8 cellular contexts compared by ENCODE assay signal in the genomic region with DNA sequence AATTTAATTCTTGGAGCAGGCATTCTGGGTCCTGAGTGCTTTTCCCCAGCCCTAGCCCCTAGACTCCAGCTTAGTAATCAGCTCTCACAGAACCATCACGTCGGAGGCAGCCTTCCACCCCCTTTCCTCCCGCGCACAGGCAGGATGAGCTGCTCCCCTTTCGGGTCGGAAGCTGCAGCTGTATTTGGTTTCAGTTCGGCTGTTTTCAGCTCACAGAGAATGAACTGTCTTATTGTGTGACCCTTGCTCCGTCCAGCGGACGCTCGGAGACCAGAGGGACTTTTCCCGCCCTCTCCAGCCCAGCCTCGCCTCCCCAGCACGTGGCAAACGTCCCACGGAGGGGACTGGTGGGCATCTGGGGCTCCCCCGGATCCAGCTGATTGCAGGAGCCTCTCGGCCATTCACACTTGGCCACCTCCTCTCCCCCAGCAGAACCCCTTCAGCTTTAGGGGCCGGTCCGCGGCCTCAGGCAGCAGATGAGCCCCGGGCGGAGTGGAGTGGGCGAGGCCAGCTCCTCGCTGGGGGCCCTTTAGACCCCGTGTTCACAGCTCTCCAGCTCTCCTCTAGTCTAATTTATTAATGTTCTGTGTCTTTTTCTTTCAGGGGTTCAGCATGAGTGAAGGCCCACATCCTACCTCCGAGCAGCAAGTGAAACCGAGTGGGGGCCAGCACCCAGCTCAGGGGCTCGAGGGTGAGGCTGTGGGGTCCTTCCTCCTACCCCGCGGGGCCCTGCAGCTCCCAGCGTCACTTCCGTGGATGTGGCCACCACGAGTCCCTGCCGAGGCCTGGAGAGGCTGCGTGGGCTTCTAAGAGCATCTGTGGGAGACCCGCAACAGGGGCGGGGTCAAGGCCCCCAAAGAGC. TPM values are rescaled to one million over a fixed set of nuclear protein-coding genes. Genes with fewer than 3 reads are reported as not detected.
DNase-seq lines count a peak whose midpoint lies in the region; ATAC-seq and TF ChIP-seq lines count a peak whose summit lies in the region.

No MANE protein-coding gene starts in this region.

- peaks cover 44% of the 10 kb centered on the region for H3K27me3 Mint-ChIP-seq in GM23338 (ENCODE audit: insufficient read depth, low read depth, poor library complexity)
- H3K27me3 Mint-ChIP-seq in activated naive CD8-positive, alpha-beta T cell treated with anti-CD3 and anti-CD28 coated beads, Interleukin-2, amount 50 U/mL, for 24 hours = peaks cover 38% of the 10 kb centered on the region

- no peaks in the 10 kb centered on the region for H3K9me2 ChIP-seq in GM23338 (ENCODE audit: insufficient read depth)

- H3K27ac ChIP-seq in A673 (ENCODE audit: low read depth, low read length, poor library complexity, severe bottlenecking) (no peak overlapping the region), GM23338 (ENCODE audit: low read depth) (no peak overlapping the region), urinary bladder (ENCODE audit: low read depth) (no peak overlapping the region), RWPE1 (no peak overlapping the region)

- H3F3A ChIP-seq in GM23338 (replicated peaks; ENCODE audit: low read depth) = no peaks in the 10 kb centered on the region

- ATAC-seq in GM23338 = no peak
- ATAC-seq in activated naive CD8-positive, alpha-beta T cell treated with anti-CD3 and anti-CD28 coated beads, Interleukin-2, amount 50 U/mL, for 24 hours = no peak
- ATAC-seq in GM21390 (IDR thresholded peaks at IDR 0.05; ENCODE audit: unreplicated experiment) = no peak

- CTCF ChIA-PET in A673 (lab: Charles Lee) = no interaction called here
- CTCF ChIA-PET in RWPE1 (lab: Yijun Ruan, JAX) = interaction anchor here (0.6 to 1.0 kb wide), 3 partner anchors 8 to 15 kb away, joined by 3 to 5 read pairs (median 3); no protein-coding TSS in a partner anchor

- BruUV-seq in A673 (replicated peaks; lab: Mats Ljungman, UMichigan) = no TSS peak

- WGBS in urinary bladder = 25% methylated on average over 38 of the region's 38 CpGs

- H3K4me3 ChIP-seq in A673 (ENCODE audit: low read depth, low read length, poor library complexity, severe bottlenecking) (peak overlapping the region; percentile 44), GM23338 (peak overlapping the region; percentile 51), mononuclear cell (ENCODE audit: low read length) (peak overlapping the region; percentile 5), urinary bladder (ENCODE audit: low read depth, low read length) (peak overlapping the region; percentile 22)

- no peaks in the 10 kb centered on the region for H3K79me2 ChIP-seq in GM23338 (replicated peaks; ENCODE audit: insufficient read depth)

- TF ChIP-seq CTCF in A673 (conservative IDR thresholded peaks at IDR 0.05; ENCODE audit: low read depth, low read length) (no peak), GM23338 (conservative IDR thresholded peaks at IDR 0.05; ENCODE audit: low read depth in 2 of 2) (no peak), RWPE1 (conservative IDR thresholded peaks at IDR 0.05; ENCODE audit: low read depth) (no peak)

- H3K4me1 ChIP-seq in A673 (ENCODE audit: insufficient read depth, low read length, poor library complexity, severe bottlenecking) (peaks cover 17% of the 10 kb centered on the region), GM23338 (ENCODE audit: insufficient read depth) (no peaks in the 10 kb centered on the region; the same call in 1 of the 2 replicates), mononuclear cell (ENCODE audit: insufficient read depth, low read length) (peaks cover 15% of the 10 kb centered on the region), urinary bladder (ENCODE audit: insufficient read depth) (peaks cover 4% of the 10 kb centered on the region)

- H4K20me1 ChIP-seq in GM23338 (replicated peaks; ENCODE audit: insufficient read depth) = no peaks in the 10 kb centered on the region

- POLR2A ChIA-PET in A673 (lab: Charles Lee; ENCODE audit: low non-redundant PET) = no interaction called here
- POLR2A ChIA-PET in RWPE1 (lab: Yijun Ruan, JAX; ENCODE audit: low non-redundant PET) = no interaction called here

- peak overlapping the region; percentile 50; the same call in 1 of the 3 replicates for H3K4me3 Mint-ChIP-seq in GM23338
- peak overlapping the region; percentile 42 for H3K4me3 Mint-ChIP-seq in activated naive CD8-positive, alpha-beta T cell treated with anti-CD3 and anti-CD28 coated beads, Interleukin-2, amount 50 U/mL, for 24 hours

- no peaks in the 10 kb centered on the region for H3K9me3 ChIP-seq in A673 (ENCODE audit: low read depth, low read length, poor library complexity, severe bottlenecking)
- H3K9me3 ChIP-seq in mononuclear cell (ENCODE audit: low read depth, low read length) = no peaks in the 10 kb centered on the region

- H3K36me3 ChIP-seq in A673 (ENCODE audit: insufficient read depth, low read length, poor library complexity, severe bottlenecking) = no peaks in the 10 kb centered on the region
- no peaks in the 10 kb centered on the region for H3K36me3 ChIP-seq in GM23338 (ENCODE audit: insufficient read depth)
- no peaks in the 10 kb centered on the region for H3K36me3 ChIP-seq in urinary bladder (ENCODE audit: insufficient read depth)

- intact Hi-C loops in A673 (cut with micrococcal nuclease; ENCODE audit: unreplicated experiment) = no loop called here

- peaks cover 5% of the 10 kb centered on the region for H3K4me1 Mint-ChIP-seq in GM23338
- H3K4me1 Mint-ChIP-seq in activated naive CD8-positive, alpha-beta T cell treated with anti-CD3 and anti-CD28 coated beads, Interleukin-2, amount 50 U/mL, for 24 hours = peaks cover 19% of the 10 kb centered on the region

- DNase-seq in A673 (ENCODE audit: low spot score) (no peak), GM23338 (ENCODE audit: low spot score) (no peak), RWPE1 (ENCODE audit: low spot score) (no peak), D341Med (ENCODE audit: low spot score) (no peak)
- DNase-seq in activated naive CD8-positive, alpha-beta T cell treated with anti-CD3 and anti-CD28 coated beads, Interleukin-2, amount 50 U/mL, for 24 hours = no peak

- H2AFZ ChIP-seq in GM23338 = peak overlapping the region; percentile 78; the same call in 1 of the 2 replicates

- no peak overlapping the region for H3K27ac Mint-ChIP-seq in GM23338
- H3K27ac Mint-ChIP-seq in activated naive CD8-positive, alpha-beta T cell treated with anti-CD3 and anti-CD28 coated beads, Interleukin-2, amount 50 U/mL, for 24 hours = no peak overlapping the region

- H3K27me3 ChIP-seq in A673 (replicated peaks; ENCODE audit: insufficient read depth, low read depth, low read length, poor library complexity) (peaks cover 4% of the 10 kb centered on the region), GM23338 (ENCODE audit: insufficient read depth) (peaks cover 58% of the 10 kb centered on the region), mononuclear cell (ENCODE audit: insufficient read depth, low read length) (peaks cover 40% of the 10 kb centered on the region)

- H3K9me3 Mint-ChIP-seq in GM23338 = peaks cover 12% of the 10 kb centered on the region; the same call in 2 of the 3 replicates
- no peaks in the 10 kb centered on the region for H3K9me3 Mint-ChIP-seq in activated naive CD8-positive, alpha-beta T cell treated with anti-CD3 and anti-CD28 coated beads, Interleukin-2, amount 50 U/mL, for 24 hours

- H3K36me3 Mint-ChIP-seq in GM23338 (ENCODE audit: low read depth) = peaks cover 4% of the 10 kb centered on the region; the same call in 2 of the 3 replicates
- H3K36me3 Mint-ChIP-seq in activated naive CD8-positive, alpha-beta T cell treated with anti-CD3 and anti-CD28 coated beads, Interleukin-2, amount 50 U/mL, for 24 hours (ENCODE audit: low read depth) = no peaks in the 10 kb centered on the region

- peak overlapping the region; percentile 77 for H3K4me2 ChIP-seq in GM23338

TF ChIP-seq in GM23338, 12 proteins besides CTCF, POLR2A, EP300 and RAD21 (continues in another document):
- no peak for TF ChIP-seq POLR2AphosphoS5 (IDR thresholded peaks at IDR 0.05; ENCODE audit: low read depth)
- no peak for TF ChIP-seq EZH2phosphoT487 (IDR thresholded peaks at IDR 0.05; ENCODE audit: unreplicated experiment)
- no peak for TF ChIP-seq EZH2 (IDR thresholded peaks at IDR 0.05; ENCODE audit: low read depth, unreplicated experiment)

RNA-seq across cellular contexts. Expression of a gene that starts 0.9 kb away (rescaled TPM):
- total RNA-seq in A673 (2021) = 0.52 and 0.58 TPM in 2 replicates
- total RNA-seq in GM23338 (2014; rRNA removed; shearing (Covaris generic)) = 0.49 and 0.82 TPM in 2 replicates
- polyA plus RNA-seq in GM23338 (2016; fragmentation: Nextera tagmentation; extraction: Ambion mirVana) = not detected in 2 replicates
- total RNA-seq in mononuclear cell = not detected
- not detected for total RNA-seq in urinary bladder
- polyA plus RNA-seq in urinary bladder = not detected

RNA-seq across cellular contexts. Expression of a gene that starts 11.7 kb away (rescaled TPM):
- total RNA-seq in A673 (2021) (0.39 and 1.2 TPM in 2 replicates), mononuclear cell (not detected), urinary bladder (not detected)
- 0.66 and 1.1 TPM in 2 replicates for total RNA-seq in GM23338 (2014; rRNA removed; shearing (Covaris generic))
- polyA plus RNA-seq in GM23338 (2016; fragmentation: Nextera tagmentation; extraction: Ambion mirVana) (0.10 and 0.23 TPM in 2 replicates), urinary bladder (not detected)

RNA-seq across cellular contexts. Expression of a gene that starts 37.1 kb away (rescaled TPM):
- total RNA-seq in A673 (2021) = 1.4 and 2.8 TPM in 2 replicates
- total RNA-seq in GM23338 (2014; rRNA removed; shearing (Covaris generic)) = 0.16 and 1.3 TPM in 2 replicates
- polyA plus RNA-seq in GM23338 (2016; fragmentation: Nextera tagmentation; extraction: Ambion mirVana) = 0.21 TPM in 1 of 2 replicates, not detected in the other
- 49.5 TPM for total RNA-seq in mononuclear cell
- total RNA-seq in urinary bladder = 15.9 TPM
- 19.2 TPM for polyA plus RNA-seq in urinary bladder

RNA-seq across cellular contexts. Expression of a gene that starts 47.4 kb away (rescaled TPM):
- 20.1 and 24.0 TPM in 2 replicates for total RNA-seq in A673 (2021)
- total RNA-seq in GM23338 (2014; rRNA removed; shearing (Covaris generic)) = 23.1 and 31.1 TPM in 2 replicates
- 11.0 and 11.9 TPM in 2 replicates for polyA plus RNA-seq in GM23338 (2016; fragmentation: Nextera tagmentation; extraction: Ambion mirVana)
- total RNA-seq in mononuclear cell = 16.0 TPM
- 13.8 TPM for total RNA-seq in urinary bladder
- 40.5 TPM for polyA plus RNA-seq in urinary bladder

RNA-seq across cellular contexts. Expression of a gene that starts 47.7 kb away (rescaled TPM):
- total RNA-seq in A673 (2021) = 25.0 and 30.9 TPM in 2 replicates
- total RNA-seq in GM23338 (2014; rRNA removed; shearing (Covaris generic)) = 24.6 and 30.8 TPM in 2 replicates
- 9.6 and 10.6 TPM in 2 replicates for polyA plus RNA-seq in GM23338 (2016; fragmentation: Nextera tagmentation; extraction: Ambion mirVana)
- 11.9 TPM for total RNA-seq in mononuclear cell
- 10.0 TPM for total RNA-seq in urinary bladder
- 31.5 TPM for polyA plus RNA-seq in urinary bladder
